In genomic region chr1:225882008-225882698, GRCh38 we compare ENCODE assay signal across 1 cellular context.
A peak's percentile ranks its signal among the peaks of the same experiment; 100 is the strongest.
TF ChIP-seq lines count a peak whose summit lies in the region.

TSS of gene TMEM63A (minus strand) at chr1:225882380. CDS start at chr1:225877580, 4,800 bp downstream.

TF ChIP-seq in HEK293, 187 proteins besides CTCF, POLR2A, EP300 and RAD21 (continued from another document):
- TF ChIP-seq ZSCAN5A (tag by site-specific recombination; IDR thresholded peaks at IDR 0.05) (no peak; the same call in 1 of the 2 replicates), ZNF513 (tag by site-specific recombination; IDR thresholded peaks at IDR 0.05) (no peak), ATF2 (tag by site-specific recombination; IDR thresholded peaks at IDR 0.05; ENCODE audit: low read depth) (no peak), ZNF654 (tag by site-specific recombination; IDR thresholded peaks at IDR 0.05; ENCODE audit: low read depth) (no peak), ZNF138 (tag by site-specific recombination; IDR thresholded peaks at IDR 0.05; ENCODE audit: borderline replicate concordance) (no peak), GLI2 (tag by site-specific recombination; IDR thresholded peaks at IDR 0.05; ENCODE audit: borderline replicate concordance, low read depth) (no peak), MYNN (tag by site-specific recombination; IDR thresholded peaks at IDR 0.05; ENCODE audit: borderline replicate concordance) (no peak; the same call in none of the 2 replicates), ZNF19 (tag by site-specific recombination; IDR thresholded peaks at IDR 0.05; ENCODE audit: low read depth) (no peak), ZNF510 (tag by site-specific recombination; IDR thresholded peaks at IDR 0.05; ENCODE audit: insufficient replicate concordance) (no peak), KLF10 (tag by site-specific recombination; IDR thresholded peaks at IDR 0.05) (peak; percentile 68), ZBTB6 (tag by site-specific recombination; IDR thresholded peaks at IDR 0.05) (no peak), ZNF311 (tag by site-specific recombination; IDR thresholded peaks at IDR 0.05; ENCODE audit: borderline replicate concordance) (no peak), ZBTB26 (tag by site-specific recombination; optimal IDR thresholded peaks at IDR 0.05) (peak; percentile 82), ZNF785 (tag by site-specific recombination; IDR thresholded peaks at IDR 0.05) (no peak), ZNF37A (tag by site-specific recombination; IDR thresholded peaks at IDR 0.05) (no peak), ZNF585B (tag by site-specific recombination; IDR thresholded peaks at IDR 0.05) (no peak), ZNF580 (tag by site-specific recombination; IDR thresholded peaks at IDR 0.05) (peak; percentile 71), ZNF670 (tag by site-specific recombination; IDR thresholded peaks at IDR 0.05; ENCODE audit: low read depth) (no peak), ZNF548 (tag by site-specific recombination; IDR thresholded peaks at IDR 0.05) (no peak), ZNF16 (tag by site-specific recombination; IDR thresholded peaks at IDR 0.05; ENCODE audit: low read depth) (no peak), ZNF140 (tag by site-specific recombination; IDR thresholded peaks at IDR 0.05) (no peak), BCL11A (tag by site-specific recombination; IDR thresholded peaks at IDR 0.05; ENCODE audit: low read depth) (no peak; the same call in 1 of the 2 replicates), ZNF426 (tag by site-specific recombination; IDR thresholded peaks at IDR 0.05) (no peak), ZFP37 (tag by site-specific recombination; IDR thresholded peaks at IDR 0.05) (peak; percentile 93; the same call in 1 of the 2 replicates), PATZ1 (tag by site-specific recombination; IDR thresholded peaks at IDR 0.05) (peak; percentile 95), ZNF292 (tag by site-specific recombination; IDR thresholded peaks at IDR 0.05; ENCODE audit: borderline replicate concordance, low read depth) (no peak), ZNF324 (tag by site-specific recombination; IDR thresholded peaks at IDR 0.05) (peak; percentile 57; the same call in 1 of the 2 replicates), ZNF560 (tag by site-specific recombination; IDR thresholded peaks at IDR 0.05; ENCODE audit: borderline replicate concordance) (no peak), ZNF26 (tag by site-specific recombination; IDR thresholded peaks at IDR 0.05) (no peak), PRDM6 (tag by site-specific recombination; IDR thresholded peaks at IDR 0.05) (no peak), KLF9 (tag by site-specific recombination; IDR thresholded peaks at IDR 0.05; ENCODE audit: low read depth) (peak; percentile 83; the same call in 1 of the 2 replicates)
